16 cellular contexts compared by ENCODE assay signal in the genomic region with DNA sequence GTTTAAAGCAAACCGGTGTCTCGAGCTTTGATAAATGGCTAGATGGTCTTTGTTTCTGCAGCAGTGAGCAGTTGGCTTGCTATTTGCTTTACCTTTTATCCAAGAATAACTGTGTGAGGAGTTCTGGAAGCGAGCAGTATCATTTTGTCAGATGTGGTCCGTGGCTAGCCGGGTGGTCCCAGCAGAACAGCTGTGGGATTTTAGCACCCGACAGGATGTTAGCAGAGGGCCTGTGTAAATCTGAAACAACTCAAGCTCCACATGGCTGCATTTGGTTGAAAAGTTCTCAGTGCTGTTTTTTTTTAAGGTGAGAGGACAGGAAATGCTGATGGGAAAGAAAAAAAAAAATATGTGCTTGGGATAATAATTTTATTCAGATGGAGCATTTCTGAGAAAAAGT.
"Had no signal": no experiment of that assay in that cellular context is flagged by ENCODE, and none has a peak within 500 bp of the region (broad histone marks: within the 10 kb centered on the region; RNA-seq: fewer than 3 reads in every experiment).

No MANE protein-coding gene starts in this region.

- H3K4me3 ChIP-seq: colonic mucosa, esophagus squamous epithelium, psoas muscle, right lobe of liver, thyroid gland had no signal

- H3K27ac ChIP-seq: colonic mucosa, esophagus squamous epithelium, psoas muscle, right lobe of liver, thyroid gland had no signal

- H3K36me3 ChIP-seq: colonic mucosa, esophagus squamous epithelium, right lobe of liver, thyroid gland had no signal

- H3K27ac Mint-ChIP-seq: activated B cell treated with CpG ODN at 0.5 μM for 24 hours; activated CD8-positive, alpha-beta T cell treated with anti-CD3 and anti-CD28 coated beads for 36 hours; activated T-cell treated with anti-CD3 and anti-CD28 coated beads, Interleukin-2, amount 50 U/mL, for 72 hours; stimulated activated naive B cell treated with anti-CD40 and anti-IgM and Interleukin-4, amounts not matched to agents 10 μg/mL and 1 μg/mL and 100 μg/mL, for 72 hours; T-helper 2 cell treated with Interferon-gamma antibody and Interleukin-4, amounts not matched to agents 5 μg/mL and 100 μg/mL, for 36 hours had no signal

- H3K27me3 ChIP-seq: colonic mucosa, right lobe of liver, thyroid gland had no signal

- DNase-seq: activated B cell treated with CpG ODN at 0.5 μM for 24 hours; activated CD4-positive, alpha-beta T cell treated with anti-CD3 and anti-CD28 coated beads for 48 hours; activated gamma-delta T cell; activated T-cell treated with anti-CD3 and anti-CD28 coated beads, Interleukin-2, amount 50 U/mL, for 72 hours; caudate nucleus; colonic mucosa; esophagus squamous epithelium; left ventricle myocardium superior; mesenchymal stem cell; psoas muscle; right lobe of liver; stimulated activated CD4-positive, alpha-beta T cell treated with anti-CD3 and anti-CD28 coated beads, Interleukin-12 subunit alpha, Interleukin-12 subunit beta, amount 100 ng/mL, for 4 hours; stimulated activated naive B cell treated with anti-CD40 and anti-IgM and Interleukin-4, amounts not matched to agents 10 μg/mL and 1 μg/mL and 100 μg/mL, for 72 hours; thyroid gland had no signal

- H3K9me3 ChIP-seq: colonic mucosa, esophagus squamous epithelium, psoas muscle, right lobe of liver, thyroid gland had no signal

- H3K4me1 Mint-ChIP-seq: stimulated activated naive B cell treated with anti-CD40 and anti-IgM and Interleukin-4, amounts not matched to agents 10 μg/mL and 1 μg/mL and 100 μg/mL, for 72 hours had no signal

- H3K9me3 Mint-ChIP-seq: activated B cell treated with CpG ODN at 0.5 μM for 24 hours; activated CD8-positive, alpha-beta T cell treated with anti-CD3 and anti-CD28 coated beads for 36 hours; stimulated activated naive B cell treated with anti-CD40 and anti-IgM and Interleukin-4, amounts not matched to agents 10 μg/mL and 1 μg/mL and 100 μg/mL, for 72 hours; T-helper 2 cell treated with Interferon-gamma antibody and Interleukin-4, amounts not matched to agents 5 μg/mL and 100 μg/mL, for 36 hours had no signal

- H3K36me3 Mint-ChIP-seq: stimulated activated naive B cell treated with anti-CD40 and anti-IgM and Interleukin-4, amounts not matched to agents 10 μg/mL and 1 μg/mL and 100 μg/mL, for 72 hours had no signal

- H3K4me1 ChIP-seq: colonic mucosa, esophagus squamous epithelium, psoas muscle, right lobe of liver, thyroid gland had no signal

- H3K27me3 Mint-ChIP-seq: activated B cell treated with CpG ODN at 0.5 μM for 24 hours had no signal

- H3K4me3 Mint-ChIP-seq: activated B cell treated with CpG ODN at 0.5 μM for 24 hours; activated CD8-positive, alpha-beta T cell treated with anti-CD3 and anti-CD28 coated beads for 36 hours; activated T-cell treated with anti-CD3 and anti-CD28 coated beads, Interleukin-2, amount 50 U/mL, for 72 hours; stimulated activated naive B cell treated with anti-CD40 and anti-IgM and Interleukin-4, amounts not matched to agents 10 μg/mL and 1 μg/mL and 100 μg/mL, for 72 hours; T-helper 2 cell treated with Interferon-gamma antibody and Interleukin-4, amounts not matched to agents 5 μg/mL and 100 μg/mL, for 36 hours had no signal

- ATAC-seq: activated CD8-positive, alpha-beta T cell treated with anti-CD3 and anti-CD28 coated beads for 36 hours; activated T-cell treated with anti-CD3 and anti-CD28 coated beads, Interleukin-2, amount 50 U/mL, for 72 hours; left ventricle myocardium superior; psoas muscle; right lobe of liver; stimulated activated naive B cell treated with anti-CD40 and anti-IgM and Interleukin-4, amounts not matched to agents 10 μg/mL and 1 μg/mL and 100 μg/mL, for 72 hours had no signal
